8 cellular contexts compared by ENCODE assay signal in the genomic region with DNA sequence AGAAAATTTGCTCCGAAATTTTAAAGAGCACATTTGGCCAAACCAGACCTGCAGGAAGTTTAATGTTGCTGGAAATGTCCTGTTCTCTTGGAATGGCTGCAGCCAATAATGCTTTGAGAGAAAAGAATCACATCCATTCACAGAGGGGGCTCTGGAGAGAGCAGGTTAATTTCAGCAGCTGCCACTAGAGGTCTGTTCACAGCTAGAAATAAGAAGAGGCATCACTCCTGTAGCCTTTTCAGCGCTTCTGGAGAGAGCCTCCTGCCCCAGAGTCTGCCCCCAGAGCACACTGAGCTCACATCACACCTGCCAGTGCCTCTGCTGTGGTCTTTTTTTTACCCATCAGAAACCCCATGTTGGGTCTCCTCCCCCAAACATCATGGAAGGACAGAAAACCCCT.
DNase-seq lines count a peak whose midpoint lies in the region; ATAC-seq, FAIRE-seq and TF ChIP-seq lines count a peak whose summit lies in the region.

No MANE protein-coding gene starts in this region.

- TF ChIP-seq POLR2A in A549 (IDR thresholded peaks at IDR 0.05; ENCODE audit: low read length): no peak

- no peak overlapping the region for H3K4me2 ChIP-seq in A549

- POLR2A ChIA-PET in A549 (lab: Yijun Ruan, JAX): no interaction called here

- WGBS in A549 (ENCODE audit: missing lambda C conversion rate): 0% methylated on average over 2 of the region's 2 CpGs

- TF ChIP-seq RAD21 in A549 (conservative IDR thresholded peaks at IDR 0.05 in 1 of 2, IDR thresholded peaks at IDR 0.05 in 1 of 2): peak; percentile 42 to 58; a peak in 4 of 5 replicates

- H3K27me3 ChIP-seq in WERI-Rb-1 (ENCODE audit: insufficient read depth, low read depth, severe bottlenecking): no peaks in the 10 kb centered on the region

- no peaks in the 10 kb centered on the region for H3K4me1 ChIP-seq in A549

- TF ChIP-seq EP300 in A549 (IDR thresholded peaks at IDR 0.05): no peak

- peak; percentile 32; the same call in 2 of the 3 replicates for TF ChIP-seq CTCF in A549 (IDR thresholded peaks at IDR 0.05)
- peak; percentile 39; the same call in 1 of the 2 replicates for TF ChIP-seq CTCF in GM12875 (IDR thresholded peaks at IDR 0.05; ENCODE audit: borderline replicate concordance, insufficient read depth, low read depth, low read length)
- TF ChIP-seq CTCF in WERI-Rb-1 (IDR thresholded peaks at IDR 0.05; ENCODE audit: low read depth, low read length): peak; percentile 89

- CTCF ChIA-PET in A549 (lab: Yijun Ruan, JAX): interaction anchor here (0.8 to 3.6 kb wide), 17 partner anchors 9 to 187 kb away, joined by 3 to 29 read pairs (median 3); no protein-coding TSS in a partner anchor

- H3K27ac ChIP-seq in A549: no peak overlapping the region
- no peak overlapping the region for H3K27ac ChIP-seq in WERI-Rb-1

- H3K9me3 ChIP-seq in A549 (no peaks in the 10 kb centered on the region), WERI-Rb-1 (ENCODE audit: severe bottlenecking) (no peaks in the 10 kb centered on the region)

- peak; percentile 92 to 97 for ATAC-seq in A549
- ATAC-seq in HG03469 (IDR thresholded peaks at IDR 0.05; ENCODE audit: unreplicated experiment): peak; percentile 62

- no peaks in the 10 kb centered on the region for H3K36me3 ChIP-seq in WERI-Rb-1

- no peak for FAIRE-seq in A549 (lab: Jason Lieb, UNC)

- DNase-seq in A549 (ENCODE audit: low read depth in 1 of 2, low spot score in 1 of 2) (peak; percentile 31 to 40), WERI-Rb-1 (peak; percentile 82), left kidney (ENCODE audit: low read depth, low spot score) (peak; percentile 71), GF-D8 (lab: John Stamatoyannopoulos, UW) (no peak), NK-92 (lab: John Stamatoyannopoulos, UW; ENCODE audit: unreplicated experiment) (no peak)
- no peak for DNase-seq in stimulated activated naive CD4-positive, alpha-beta T cell (lab: John Stamatoyannopoulos, UW)

- H3K4me3 ChIP-seq in A549: no peak overlapping the region
- H3K4me3 ChIP-seq in GM12875 (ENCODE audit: low read depth, low read length): no peak overlapping the region
- H3K4me3 ChIP-seq in WERI-Rb-1 (ENCODE audit: low read depth, low read length): no peak overlapping the region

TF ChIP-seq in A549, 52 proteins besides CTCF, POLR2A, EP300 and RAD21:
- TF ChIP-seq MYC (IDR thresholded peaks at IDR 0.05; ENCODE audit: borderline replicate concordance, low read length) (no peak), FOXS1 (CRISPR knock-in tag; IDR thresholded peaks at IDR 0.05) (no peak), CBX8 (IDR thresholded peaks at IDR 0.05) (no peak), CHD2 (IDR thresholded peaks at IDR 0.05; ENCODE audit: low read length, partially characterized antibody) (no peak), CEBPB (IDR thresholded peaks at IDR 0.05) (no peak), ZC3H11A (IDR thresholded peaks at IDR 0.05) (no peak)
- TF ChIP-seq, protein P1, sequence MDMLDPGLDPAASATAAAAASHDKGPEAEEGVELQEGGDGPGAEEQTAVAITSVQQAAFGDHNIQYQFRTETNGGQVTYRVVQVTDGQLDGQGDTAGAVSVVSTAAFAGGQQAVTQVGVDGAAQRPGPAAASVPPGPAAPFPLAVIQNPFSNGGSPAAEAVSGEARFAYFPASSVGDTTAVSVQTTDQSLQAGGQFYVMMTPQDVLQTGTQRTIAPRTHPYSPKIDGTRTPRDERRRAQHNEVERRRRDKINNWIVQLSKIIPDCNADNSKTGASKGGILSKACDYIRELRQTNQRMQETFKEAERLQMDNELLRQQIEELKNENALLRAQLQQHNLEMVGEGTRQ (IDR thresholded peaks at IDR 0.05): no peak

Comparison
In these comparisons a context has a peak if more than half of its experiments do, and no peak if none do; other contexts are left out.
1. DNase-seq: peak in A549 (2 of 2), WERI-Rb-1 (single experiment) and left kidney (single experiment); none in stimulated activated naive CD4-positive, alpha-beta T cell (0 of 6), GF-D8 (single experiment) and NK-92 (single experiment).
2. CTCF ChIP-seq: peak in every context shown above with its lines; median percentile 89 in WERI-Rb-1; 39 in GM12875; 32 in A549.